Comparison of ENCODE assay signal across 8 cellular contexts in the genomic region with DNA sequence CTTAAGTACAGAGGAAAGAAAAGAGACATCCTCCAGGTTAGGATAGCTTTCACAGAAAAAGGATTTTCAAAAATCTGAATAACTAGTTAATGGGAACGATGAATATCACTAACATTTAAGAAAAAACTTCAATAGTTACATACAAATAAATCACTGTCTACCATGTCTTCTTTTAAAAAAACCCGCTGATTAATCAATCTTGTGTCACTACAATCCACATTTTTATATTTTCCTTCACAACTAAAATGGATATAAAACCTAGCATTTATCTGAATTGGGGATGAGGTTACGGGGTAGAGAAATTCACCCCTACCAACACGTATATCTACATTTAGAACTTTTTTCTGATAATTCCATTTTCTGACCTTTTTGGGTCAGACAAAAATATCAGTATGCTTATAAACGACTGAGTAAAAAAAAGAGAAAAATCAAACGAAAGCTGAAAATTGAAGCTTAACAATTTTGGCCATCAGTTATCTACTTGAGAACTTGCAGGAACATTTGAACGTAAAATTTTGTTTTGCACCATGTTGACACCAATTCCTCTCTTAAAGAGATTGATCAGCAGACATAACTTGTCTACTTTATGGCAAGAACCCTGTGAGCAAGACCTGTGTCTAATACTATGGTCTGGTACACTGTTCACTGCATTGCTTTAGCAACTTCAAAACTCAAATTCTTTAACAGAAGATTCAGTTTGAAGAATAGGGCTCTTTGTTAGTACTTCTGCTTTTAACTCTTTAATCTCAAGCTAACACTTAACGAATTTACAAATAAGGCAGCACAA. TPM values are rescaled to one million over a fixed set of nuclear protein-coding genes. Genes with fewer than 3 reads are reported as not detected.
DNase-seq lines count a peak whose midpoint lies in the region; ATAC-seq, FAIRE-seq and TF ChIP-seq lines count a peak whose summit lies in the region.

No MANE protein-coding gene starts in this region.

- no peaks in the 10 kb centered on the region for H3K9me3 Mint-ChIP-seq in activated T-cell treated with anti-CD3 and anti-CD28 coated beads, Interleukin-2, amount 50 U/mL, for 4 hours
- H3K9me3 Mint-ChIP-seq in activated CD8-positive, alpha-beta T cell treated with anti-CD3 and anti-CD28 coated beads for 36 hours, result no peaks in the 10 kb centered on the region

- H3K27me3 ChIP-seq in thymus (ENCODE audit: control insufficient read depth, insufficient read depth), result no peaks in the 10 kb centered on the region

- no peaks in the 10 kb centered on the region for H3K9me3 ChIP-seq in thymus (ENCODE audit: control insufficient read depth)

- H3K27ac ChIP-seq in thymus (ENCODE audit: low read depth), result no peak overlapping the region

- WGBS in thymus, result 65% methylated on average over 8 of the region's 8 CpGs

- peak overlapping the region; percentile 34 for H3K27ac Mint-ChIP-seq in activated CD8-positive, alpha-beta T cell treated with anti-CD3 and anti-CD28 coated beads for 36 hours

- H3K36me3 Mint-ChIP-seq in activated T-cell treated with anti-CD3 and anti-CD28 coated beads, Interleukin-2, amount 50 U/mL, for 4 hours (ENCODE audit: insufficient read depth), result peaks cover 35% of the 10 kb centered on the region
- peaks cover 34% of the 10 kb centered on the region for H3K36me3 Mint-ChIP-seq in activated CD8-positive, alpha-beta T cell treated with anti-CD3 and anti-CD28 coated beads for 36 hours (ENCODE audit: low read depth)

- peaks cover 70% of the 10 kb centered on the region for H3K4me1 Mint-ChIP-seq in activated T-cell treated with anti-CD3 and anti-CD28 coated beads, Interleukin-2, amount 50 U/mL, for 4 hours (ENCODE audit: low read depth)
- peaks cover 64% of the 10 kb centered on the region for H3K4me1 Mint-ChIP-seq in activated CD8-positive, alpha-beta T cell treated with anti-CD3 and anti-CD28 coated beads for 36 hours (ENCODE audit: low read depth)

- DNase-seq in activated T-cell treated with anti-CD3 and anti-CD28 coated beads, Interleukin-2, amount 50 U/mL, for 4 hours, result no peak
- no peak for DNase-seq in activated T-cell treated with anti-CD3 and anti-CD28 coated beads, Interleukin-2, amount 50 U/mL, for 1 hour
- no peak for DNase-seq in activated CD8-positive, alpha-beta T cell treated with anti-CD3 and anti-CD28 coated beads for 36 hours
- DNase-seq in KBM-7 (no peak), DMS79 treated with DMSO at 0.1 percent for 48 hours (lab: John Stamatoyannopoulos, UW) (no peak)
- no peak for DNase-seq in effector CD8-positive, alpha-beta T cell (lab: John Stamatoyannopoulos, UW)

- ATAC-seq in activated T-cell treated with anti-CD3 and anti-CD28 coated beads, Interleukin-2, amount 50 U/mL, for 4 hours, result no peak
- no peak for ATAC-seq in activated CD8-positive, alpha-beta T cell treated with anti-CD3 and anti-CD28 coated beads for 36 hours

- intact Hi-C loops in activated CD8-positive, alpha-beta T cell treated with anti-CD3 and anti-CD28 coated beads for 36 hours (cut with micrococcal nuclease), result no loop called here

- POLR2A ChIA-PET in activated CD8-positive, alpha-beta T cell treated with anti-CD3 and anti-CD28 coated beads for 36 hours (lab: Charles Lee), result interaction anchor here (1.0 to 1.3 kb wide), 2 partner anchors 396 to 426 kb away, joined by 3 read pairs; no protein-coding TSS in a partner anchor

- peak overlapping the region; percentile 92 for H3K4me3 Mint-ChIP-seq in activated T-cell treated with anti-CD3 and anti-CD28 coated beads, Interleukin-2, amount 50 U/mL, for 4 hours
- peak overlapping the region; percentile 93 for H3K4me3 Mint-ChIP-seq in activated CD8-positive, alpha-beta T cell treated with anti-CD3 and anti-CD28 coated beads for 36 hours

- no peaks in the 10 kb centered on the region for H3K27me3 Mint-ChIP-seq in activated T-cell treated with anti-CD3 and anti-CD28 coated beads, Interleukin-2, amount 50 U/mL, for 4 hours (ENCODE audit: low read depth)
- H3K27me3 Mint-ChIP-seq in activated CD8-positive, alpha-beta T cell treated with anti-CD3 and anti-CD28 coated beads for 36 hours, result no peaks in the 10 kb centered on the region

- H3K4me3 ChIP-seq in thymus (ENCODE audit: low read length), result peak overlapping the region; percentile 54

- no peak for TF ChIP-seq CTCF in activated CD8-positive, alpha-beta T cell treated with anti-CD3 and anti-CD28 coated beads for 36 hours (IDR thresholded peaks at IDR 0.05)

- CTCF ChIA-PET in activated CD8-positive, alpha-beta T cell treated with anti-CD3 and anti-CD28 coated beads for 36 hours (lab: Charles Lee), result interaction anchor here (1.3 kb wide), 1 partner anchor 9 kb away, joined by 3 read pairs; no protein-coding TSS in a partner anchor

- H3K4me1 ChIP-seq in thymus (ENCODE audit: control insufficient read depth, insufficient read depth, low read length), result peaks cover 13% of the 10 kb centered on the region

- FAIRE-seq in islet of Langerhans (lab: Jason Lieb, UNC), result peak; percentile 30

- in situ Hi-C loops in KBM-7 (cut with MboI; ENCODE audit: low pct_unique_long_range_greater_than_20kb, low sequenced_read_pairs), result no loop called here

- peaks cover 8% of the 10 kb centered on the region for H3K36me3 ChIP-seq in thymus (ENCODE audit: control insufficient read depth, insufficient read depth)

RNA-seq across cellular contexts. Expression of gene NR3C1, which starts 4.8 kb away (rescaled TPM):
- total RNA-seq in activated T-cell treated with anti-CD3 and anti-CD28 coated beads, Interleukin-2, amount 50 U/mL, for 4 hours, result 10 to 100 TPM; 40.2 to 53.3 (median 43.1) TPM
- total RNA-seq in activated CD8-positive, alpha-beta T cell treated with anti-CD3 and anti-CD28 coated beads for 36 hours, result 10 to 100 TPM; 52.7 to 55.6 TPM
- polyA plus RNA-seq in thymus, result 62.3 TPM
